1 cellular context compared by ENCODE assay signal in the genomic region with DNA sequence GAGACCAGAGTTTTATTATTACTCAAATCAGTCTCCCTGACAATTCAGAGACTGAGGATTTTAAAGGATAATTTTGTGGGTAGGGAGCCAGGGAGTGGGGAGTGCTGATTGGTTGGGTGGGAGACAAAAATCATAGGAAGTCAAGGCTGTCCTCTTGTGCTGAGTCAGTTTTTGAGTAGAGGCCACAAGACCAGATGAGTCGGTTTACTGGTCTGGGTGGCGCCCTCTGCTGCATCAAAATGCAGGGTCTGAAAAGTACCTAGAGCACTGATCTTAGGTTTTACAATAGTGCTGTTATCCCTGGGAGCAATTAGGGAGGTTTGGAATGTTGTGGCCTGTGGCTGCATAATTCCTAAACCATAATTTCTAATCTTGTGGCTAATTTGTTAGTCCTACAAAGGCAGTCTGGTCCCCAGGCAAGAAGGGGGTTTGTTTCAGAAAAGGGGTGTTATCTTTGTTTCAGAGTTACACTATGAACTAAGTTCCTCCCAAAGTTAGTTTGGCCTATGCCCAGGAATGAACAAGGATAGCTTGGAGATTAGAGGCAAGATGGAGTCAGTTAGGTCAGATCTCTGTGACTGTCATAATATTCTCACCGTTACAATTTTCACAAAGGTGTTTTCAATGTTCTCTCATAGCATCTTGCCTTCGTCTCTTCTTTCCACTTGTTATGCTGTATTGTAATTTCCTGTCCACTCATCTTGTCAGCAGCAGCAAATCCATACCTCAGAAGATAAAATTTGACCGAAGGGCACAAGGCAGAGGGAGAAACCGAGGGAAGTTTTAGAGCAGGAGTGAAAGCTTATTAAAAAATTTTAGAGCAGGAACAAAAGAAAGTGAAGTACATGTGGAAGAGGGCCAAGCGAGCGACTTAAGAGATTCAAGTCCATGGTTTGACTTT.
A peak's percentile ranks its signal among the peaks of the same experiment; 100 is the strongest.
TF ChIP-seq lines count a peak whose summit lies in the region.

No MANE protein-coding gene starts in this region.

TF ChIP-seq in HEK293, 187 proteins besides CTCF, POLR2A, EP300 and RAD21 (continued from another document):
- TF ChIP-seq, protein P1, sequence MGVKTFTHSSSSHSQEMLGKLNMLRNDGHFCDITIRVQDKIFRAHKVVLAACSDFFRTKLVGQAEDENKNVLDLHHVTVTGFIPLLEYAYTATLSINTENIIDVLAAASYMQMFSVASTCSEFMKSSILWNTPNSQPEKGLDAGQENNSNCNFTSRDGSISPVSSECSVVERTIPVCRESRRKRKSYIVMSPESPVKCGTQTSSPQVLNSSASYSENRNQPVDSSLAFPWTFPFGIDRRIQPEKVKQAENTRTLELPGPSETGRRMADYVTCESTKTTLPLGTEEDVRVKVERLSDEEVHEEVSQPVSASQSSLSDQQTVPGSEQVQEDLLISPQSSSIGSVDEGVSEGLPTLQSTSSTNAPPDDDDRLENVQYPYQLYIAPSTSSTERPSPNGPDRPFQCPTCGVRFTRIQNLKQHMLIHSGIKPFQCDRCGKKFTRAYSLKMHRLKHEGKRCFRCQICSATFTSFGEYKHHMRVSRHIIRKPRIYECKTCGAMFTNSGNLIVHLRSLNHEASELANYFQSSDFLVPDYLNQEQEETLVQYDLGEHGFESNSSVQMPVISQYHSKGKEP (tag by site-specific recombination; IDR thresholded peaks at IDR 0.05), result 0 out of 2 replicates have a peak, but pooled peaks have one; percentile 22
- TF ChIP-seq ZNF544 (tag by site-specific recombination; IDR thresholded peaks at IDR 0.05) (no peak), ZSCAN30 (tag by site-specific recombination; IDR thresholded peaks at IDR 0.05) (0 out of 2 replicates have a peak, but pooled peaks have one; percentile 19), ZNF707 (tag by site-specific recombination; IDR thresholded peaks at IDR 0.05) (no peak), ZNF350 (tag by site-specific recombination; IDR thresholded peaks at IDR 0.05) (no peak)
